Comparison of ENCODE assay signal across 8 cellular contexts in genomic region chr15:44286814-44287555, GRCh38. TPM values are rescaled to one million over a fixed set of nuclear protein-coding genes. Genes with fewer than 3 reads are reported as not detected.
DNase-seq lines count a peak whose midpoint lies in the region; ATAC-seq and TF ChIP-seq lines count a peak whose summit lies in the region.

No MANE protein-coding gene starts in this region.

- no peak for DNase-seq in CD4-positive, alpha-beta T cell
- DNase-seq in M059J (ENCODE audit: low read depth) (peak; percentile 3), colonic mucosa (no peak), neural progenitor cell (ENCODE audit: low spot score) (no peak), H4 (ENCODE audit: low spot score) (no peak), 8988T (no peak)

- H3K27ac Mint-ChIP-seq in CD4-positive, alpha-beta T cell: peak overlapping the region; percentile 99
- peak overlapping the region; percentile 100 for H3K27ac Mint-ChIP-seq in neural progenitor cell

- POLR2A ChIA-PET in CD4-positive, alpha-beta T cell (lab: Charles Lee): interaction anchor here (0.6 to 5.0 kb wide), 19 partner anchors 9 to 1364 kb away, joined by 3 to 78 read pairs (median 4); partner anchors contain the start of genes CTDSPL2, EIF3J, FRMD5 and MFAP1

- no peak overlapping the region for H2AFZ ChIP-seq in neural progenitor cell (replicated peaks)

- CTCF ChIA-PET in CD4-positive, alpha-beta T cell (lab: Charles Lee): interaction anchor here (0.8 to 1.6 kb wide), 2 partner anchors 9 to 259 kb away, joined by 3 to 5 read pairs; no protein-coding TSS in a partner anchor

- H3K4me3 ChIP-seq in colonic mucosa: peak overlapping the region; percentile 89
- peak overlapping the region; percentile 75 for H3K4me3 ChIP-seq in neural progenitor cell

- intact Hi-C loops in CD4-positive, alpha-beta T cell (cut with DNase I, micrococcal nuclease): loop anchor here (2.0 to 10.0 kb wide), 5 partner anchors 90 to 908 kb away; partner anchors contain the start of genes CTDSPL2 (in 1 of the 2), EIF3J (in 1 of the 2), FRMD5 (in 1 of the 2) and WDR76 (in 1 of the 2)
- intact Hi-C loops in colonic mucosa (cut with DNase I): no loop called here

- H3K27ac ChIP-seq in CD4-positive, alpha-beta T cell (ENCODE audit: low read depth, low read length): peak overlapping the region; percentile 95
- H3K27ac ChIP-seq in colonic mucosa (no peak overlapping the region), neural progenitor cell (no peak overlapping the region)

- H3K4me3 Mint-ChIP-seq in CD4-positive, alpha-beta T cell: peak overlapping the region; percentile 98
- H3K4me3 Mint-ChIP-seq in neural progenitor cell: peak overlapping the region; percentile 96

- peak overlapping the region; percentile 87 for H3K4me2 ChIP-seq in neural progenitor cell

- no peaks in the 10 kb centered on the region for H3K36me3 ChIP-seq in colonic mucosa
- no peaks in the 10 kb centered on the region for H3K36me3 ChIP-seq in neural progenitor cell

- H3K9ac ChIP-seq in colonic mucosa (ENCODE audit: low read depth in 2 of 2, low read length in 2 of 2) (peak overlapping the region in 1 of 2 donors; percentile 49), neural progenitor cell (no peak overlapping the region)

- H3K79me2 ChIP-seq in neural progenitor cell (ENCODE audit: low read depth): peaks cover 41% of the 10 kb centered on the region

- H3F3A ChIP-seq in neural progenitor cell (ENCODE audit: low read depth): peaks cover 31% of the 10 kb centered on the region

- peak; percentile 27 for TF ChIP-seq CTCF in CD4-positive, alpha-beta T cell (IDR thresholded peaks at IDR 0.05)
- no peak for TF ChIP-seq CTCF in colonic mucosa (IDR thresholded peaks at IDR 0.05)
- no peak for TF ChIP-seq CTCF in neural progenitor cell (IDR thresholded peaks at IDR 0.05)

- H4K20me1 ChIP-seq in neural progenitor cell (ENCODE audit: low read depth): peaks cover 23% of the 10 kb centered on the region

- no peaks in the 10 kb centered on the region for H3K9me3 ChIP-seq in CD4-positive, alpha-beta T cell (ENCODE audit: control insufficient read depth, low read length)
- no peaks in the 10 kb centered on the region for H3K9me3 ChIP-seq in colonic mucosa
- no peaks in the 10 kb centered on the region for H3K9me3 ChIP-seq in neural progenitor cell (ENCODE audit: low read depth)

- ATAC-seq in CD4-positive, alpha-beta T cell (ENCODE audit: poor library complexity): no peak
- ATAC-seq in GM18498 (IDR thresholded peaks at IDR 0.05; ENCODE audit: unreplicated experiment): no peak
- ATAC-seq in HG03280 (IDR thresholded peaks at IDR 0.05; ENCODE audit: unreplicated experiment): no peak

- H3K4me1 ChIP-seq in colonic mucosa (peaks cover 4% of the 10 kb centered on the region), neural progenitor cell (peaks cover 20% of the 10 kb centered on the region)

- no peaks in the 10 kb centered on the region for H3K27me3 ChIP-seq in CD4-positive, alpha-beta T cell (ENCODE audit: control insufficient read depth, insufficient read depth, low read length)
- H3K27me3 ChIP-seq in colonic mucosa (no peaks in the 10 kb centered on the region), neural progenitor cell (peaks cover 11% of the 10 kb centered on the region)

- H3K27me3 Mint-ChIP-seq in CD4-positive, alpha-beta T cell: peaks cover 8% of the 10 kb centered on the region
- H3K27me3 Mint-ChIP-seq in neural progenitor cell (ENCODE audit: insufficient read depth, low read depth): peaks cover 13% of the 10 kb centered on the region

- peaks cover 51% of the 10 kb centered on the region for H3K4me1 Mint-ChIP-seq in CD4-positive, alpha-beta T cell (ENCODE audit: low read depth)
- H3K4me1 Mint-ChIP-seq in neural progenitor cell: peaks cover 32% of the 10 kb centered on the region

- peaks cover 33% of the 10 kb centered on the region for H3K36me3 Mint-ChIP-seq in CD4-positive, alpha-beta T cell (ENCODE audit: low read depth)
- H3K36me3 Mint-ChIP-seq in neural progenitor cell: peaks cover 6% of the 10 kb centered on the region

- H3K9me3 Mint-ChIP-seq in CD4-positive, alpha-beta T cell: no peaks in the 10 kb centered on the region
- no peaks in the 10 kb centered on the region for H3K9me3 Mint-ChIP-seq in neural progenitor cell

RNA-seq across cellular contexts. Expression of gene GOLM2, which starts 1.5 kb away (rescaled TPM):
- 10 to 100 TPM; 41.1 to 41.3 TPM for total RNA-seq in CD4-positive, alpha-beta T cell
- 78.4 and 98.4 TPM in 2 replicates for total RNA-seq in M059J (2014; rRNA removed; shearing (Covaris generic))
- 100 to 1,000 TPM in 1 of 2 donors, 10 to 100 TPM in 1; 96.6 to 115 TPM for total RNA-seq in colonic mucosa
- 32.3 and 45.6 TPM in 2 replicates for total RNA-seq in neural progenitor cell (ENCODE audit: low replicate concordance)
- total RNA-seq in H4 (2014; rRNA removed; shearing (Covaris generic)): 61.0 and 72.1 TPM in 2 replicates
